Comparison of ENCODE assay signal across 1 cellular context in genomic region chrX:130114141-130114561, GRCh38.
TF ChIP-seq lines count a peak whose summit lies in the region.

No MANE protein-coding gene starts in this region.

TF ChIP-seq in GM12878, 131 proteins besides CTCF, POLR2A, EP300 and RAD21 (continued from another document):
- TF ChIP-seq ZNF384 (IDR thresholded peaks at IDR 0.05; ENCODE audit: borderline replicate concordance, low read depth, low read length), result no peak
